In the genomic region with DNA sequence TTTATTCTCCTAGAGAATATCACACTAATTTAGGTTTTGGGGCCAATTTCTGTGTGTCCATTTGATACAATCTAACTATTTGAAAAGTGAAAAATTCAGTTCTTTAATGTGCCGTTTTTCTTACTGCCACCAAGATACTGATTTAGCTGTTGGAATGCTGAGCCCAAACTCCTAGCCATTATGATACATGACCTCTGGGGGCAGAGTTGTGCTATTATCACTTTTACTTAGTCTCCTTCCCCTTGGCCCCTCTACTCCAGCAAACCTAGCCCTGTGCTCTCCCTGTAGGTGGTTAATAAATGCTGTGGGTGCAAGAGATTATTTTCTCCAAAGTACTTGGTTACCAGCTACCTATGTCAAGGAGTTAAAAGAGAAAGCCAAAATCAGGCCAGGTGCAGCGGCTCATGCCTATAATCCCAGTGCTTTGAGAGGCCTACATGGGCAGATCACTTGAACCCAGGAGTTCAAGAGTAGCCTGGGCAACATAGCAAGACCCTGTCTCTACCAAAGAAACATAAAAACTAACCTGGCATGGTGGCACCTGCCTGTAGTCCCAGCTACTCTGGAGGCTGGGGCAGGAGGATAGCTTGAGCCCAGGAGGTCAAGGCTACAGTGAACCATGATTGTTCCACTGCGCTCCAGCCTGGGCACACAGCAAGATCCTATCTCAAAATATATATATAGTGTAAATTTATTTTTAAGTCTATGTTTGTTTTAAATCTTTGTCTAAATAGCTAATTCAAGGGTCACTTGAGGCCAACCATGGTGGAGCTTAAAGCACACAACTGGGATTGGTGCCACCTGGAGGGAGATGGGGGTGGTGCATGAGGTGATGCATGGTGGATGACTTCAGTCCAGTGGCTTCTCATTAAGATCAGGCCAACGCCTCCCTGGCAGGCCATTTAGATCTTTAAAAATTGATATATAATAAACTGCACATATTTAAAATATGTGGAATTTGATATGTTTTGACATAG, we compare ENCODE assay signal across 9 cellular contexts.
DNase-seq lines count a peak whose midpoint lies in the region; ATAC-seq and TF ChIP-seq lines count a peak whose summit lies in the region.
"Had no signal": no experiment of that assay in that cellular context is flagged by ENCODE, and none has a peak within 500 bp of the region (broad histone marks: within the 10 kb centered on the region; RNA-seq: fewer than 3 reads in every experiment).

No MANE protein-coding gene starts in this region.

- no peak for TF ChIP-seq EP300 in upper lobe of left lung (IDR thresholded peaks at IDR 0.05)

- 85 to 90% methylated on average over 4 of the region's 4 CpGs for WGBS in upper lobe of left lung, 2 donors

- peak; percentile 92 for ATAC-seq in left lobe of liver
- no peak for ATAC-seq in upper lobe of left lung (ENCODE audit: low FRiP score in 2 of 2)
- ATAC-seq in GM19452 (IDR thresholded peaks at IDR 0.05; ENCODE audit: unreplicated experiment) = no peak
- ATAC-seq in HG03442 (IDR thresholded peaks at IDR 0.05; ENCODE audit: unreplicated experiment) = no peak

- no peaks in the 10 kb centered on the region for H3K9me3 ChIP-seq in upper lobe of left lung

- no peaks in the 10 kb centered on the region for H3K27me3 ChIP-seq in upper lobe of left lung

- peak; percentile 42 for TF ChIP-seq CTCF in AG04449 (IDR thresholded peaks at IDR 0.05; ENCODE audit: insufficient read depth, low read length, missing control alignments)
- TF ChIP-seq CTCF in GM12873 (IDR thresholded peaks at IDR 0.05; ENCODE audit: insufficient read depth, low read depth, low read length, missing control alignments) = peak; percentile 63
- peak in 4 of 6 experiments; percentile 18 to 36 (median 27) for TF ChIP-seq CTCF in upper lobe of left lung (IDR thresholded peaks at IDR 0.05)

- CTCF ChIA-PET in AG04449 (lab: Yijun Ruan, JAX) = interaction anchor here (1.0 to 1.4 kb wide), 3 partner anchors 88 to 165 kb away, joined by 3 to 4 read pairs (median 3); no protein-coding TSS in a partner anchor

- no peaks in the 10 kb centered on the region for H3K4me1 ChIP-seq in upper lobe of left lung

- H3K4me3 ChIP-seq in AG04449 (ENCODE audit: low read depth, low read length) (no peak overlapping the region), upper lobe of left lung (no peak overlapping the region)

- DNase-seq in AG04449 (ENCODE audit: low read depth, low spot score) = no peak
- peak; percentile 7 for DNase-seq in NOMO-1 treated with DMSO at 0.1 percent for 48 hours (lab: John Stamatoyannopoulos, UW; ENCODE audit: unreplicated experiment)
- peak; percentile 52 for DNase-seq in amniotic epithelial cell (ENCODE audit: low read depth)
- DNase-seq in left lobe of liver (ENCODE audit: low spot score) = peak; percentile 58
- peak in 1 of 2 donors; percentile 62 for DNase-seq in upper lobe of left lung

- H3K36me3 ChIP-seq in upper lobe of left lung = no peaks in the 10 kb centered on the region

- TF ChIP-seq POLR2A in upper lobe of left lung (IDR thresholded peaks at IDR 0.05) = no peak

- no peak overlapping the region for H3K27ac ChIP-seq in upper lobe of left lung
- H3K27ac ChIP-seq: epithelial cell of prostate had no signal

- POLR2A ChIA-PET in AG04449 (lab: Yijun Ruan, JAX) = no interaction called here
